Comparison of ENCODE assay signal across 9 cellular contexts in the genomic region with DNA sequence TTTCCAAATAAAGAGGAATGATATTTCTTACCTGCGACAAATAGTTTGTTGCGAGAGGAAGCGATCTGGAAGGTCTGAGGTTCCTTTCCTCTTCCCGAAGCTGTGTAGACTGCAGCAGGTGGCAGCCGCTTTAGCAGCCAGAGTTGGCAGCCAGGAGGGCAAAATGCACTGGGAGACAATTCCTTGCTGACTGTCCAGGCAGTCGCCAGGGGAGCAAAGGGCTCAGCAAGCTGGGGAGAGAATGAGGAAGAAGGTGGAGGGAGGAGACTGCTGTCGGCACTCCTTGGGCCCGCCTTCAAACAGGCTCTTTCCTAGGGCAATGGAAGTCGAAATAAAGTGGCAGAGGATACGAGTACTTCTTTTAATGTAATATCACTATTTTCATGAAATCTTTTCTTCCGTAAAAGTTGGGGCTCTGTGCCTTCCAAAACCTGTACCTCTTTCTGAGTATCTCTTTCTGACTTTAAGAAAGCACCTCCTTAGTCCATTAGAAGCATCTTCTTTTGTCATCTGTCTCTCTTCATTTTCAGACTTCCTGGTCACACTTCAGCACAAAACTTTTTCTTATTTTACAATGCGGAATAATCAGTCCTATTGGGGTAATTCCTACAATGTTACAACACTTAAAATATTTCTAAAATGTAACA. TPM values are rescaled to one million over a fixed set of nuclear protein-coding genes. Genes with fewer than 3 reads are reported as not detected.
DNase-seq lines count a peak whose midpoint lies in the region; ATAC-seq and TF ChIP-seq lines count a peak whose summit lies in the region.
"Had no signal": no experiment of that assay in that cellular context is flagged by ENCODE, and none has a peak within 500 bp of the region (broad histone marks: within the 10 kb centered on the region; RNA-seq: fewer than 3 reads in every experiment).

Gene IL18, minus strand, starts transcription at position 220 of the 647 bp plus-strand sequence. CDS start 9,041 bp downstream, outside the sequence.

- H3K4me3 ChIP-seq in prostate gland = no peak within 1 kb of the TSS

- no peaks in the 10 kb centered on the region for H3K9me3 ChIP-seq in prostate gland

- H3K36me3 ChIP-seq in prostate gland = no peaks in the 10 kb centered on the region

- no peaks in the 10 kb centered on the region for H3K27me3 ChIP-seq in prostate gland (replicated peaks; ENCODE audit: insufficient read depth)

- no peaks in the 10 kb centered on the region for H3K4me1 ChIP-seq in prostate gland (replicated peaks)

- TF ChIP-seq CTCF in prostate gland (IDR thresholded peaks at IDR 0.05) = no peak

- WGBS in prostate gland = 63% methylated on average over 12 of the region's 12 CpGs

- peak; percentile 73 for ATAC-seq in Right ventricle myocardium superior (ENCODE audit: poor library complexity)
- ATAC-seq in HG02571 (IDR thresholded peaks at IDR 0.05; ENCODE audit: unreplicated experiment) = no peak

- H3K27ac ChIP-seq in prostate gland = no peak within 1 kb of the TSS

- intact Hi-C loops in Right ventricle myocardium superior (cut with DNase I) = no loop called here
- intact Hi-C loops in prostate gland (cut with DNase I) = no loop called here

- peak; percentile 30 for TF ChIP-seq POLR2A in prostate gland (IDR thresholded peaks at IDR 0.05)

- peak; percentile 50 for DNase-seq in H4 (ENCODE audit: low spot score)
- DNase-seq in SKM-1 (lab: John Stamatoyannopoulos, UW; ENCODE audit: unreplicated experiment) = peak; percentile 22
- DNase-seq in Right ventricle myocardium superior = peak; percentile 58
- no peak for DNase-seq in prostate gland (ENCODE audit: low spot score)
- no peak for DNase-seq in activated effector memory CD4-positive, alpha-beta T cell treated with anti-CD3 and anti-CD28 coated beads, Interleukin-2, amount 50 U/mL, for 16 hours
- DNase-seq in putamen (ENCODE audit: low spot score) = no peak
- DNase-seq in NK-92 (lab: John Stamatoyannopoulos, UW; ENCODE audit: unreplicated experiment) = no peak
- DNase-seq: NCI-H446 had no signal

RNA-seq across cellular contexts. Expression of gene IL18, which starts in this region (rescaled TPM):
- total RNA-seq in H4 (2014; rRNA removed; shearing (Covaris generic)) = 10.3 and 19.9 TPM in 2 replicates
- 1.9 TPM for total RNA-seq in Right ventricle myocardium superior
- 1 to 10 TPM; 4.0 to 8.8 TPM for total RNA-seq in prostate gland

Comparison
In these comparisons a context has a peak if more than half of its experiments do, and no peak if none do; other contexts are left out.
1. DNase-seq: peak in H4 (single experiment), SKM-1 (single experiment) and Right ventricle myocardium superior (single experiment); none in prostate gland (single experiment), activated effector memory CD4-positive, alpha-beta T cell treated with anti-CD3 and anti-CD28 coated beads, Interleukin-2, amount 50 U/mL, for 16 hours (single experiment), putamen (single experiment) and NK-92 (single experiment).